ENCODE assay signal across 2 cellular contexts in genomic region chr21:42539342-42539741, GRCh38.
TF ChIP-seq lines count a peak whose summit lies in the region.

No MANE protein-coding gene starts in this region.

TF ChIP-seq in liver, 16 proteins besides CTCF, POLR2A, EP300 and RAD21:
- TF ChIP-seq HNF4A (conservative IDR thresholded peaks at IDR 0.05) (peak; percentile 30 to 53), FOXA1 (IDR thresholded peaks at IDR 0.05) (no peak), JUND (IDR thresholded peaks at IDR 0.05) (peak in 1 of 2 donors; percentile 9), EGR1 (IDR thresholded peaks at IDR 0.05; ENCODE audit: low read depth in 2 of 2) (peak in 1 of 2 donors; percentile 44), FOXA2 (IDR thresholded peaks at IDR 0.05) (peak; percentile 8), HNF4G (IDR thresholded peaks at IDR 0.05) (no peak), TAF1 (conservative IDR thresholded peaks at IDR 0.05) (no peak), ZBTB33 (IDR thresholded peaks at IDR 0.05) (no peak), YY1 (IDR thresholded peaks at IDR 0.05) (no peak), GABPA (IDR thresholded peaks at IDR 0.05 in 1 of 2, conservative IDR thresholded peaks at IDR 0.05 in 1 of 2) (peak in 1 of 2 donors; percentile 28), REST (IDR thresholded peaks at IDR 0.05) (peak; percentile 10), RXRA (IDR thresholded peaks at IDR 0.05) (peak in 1 of 2 donors; percentile 51), NR2F2 (IDR thresholded peaks at IDR 0.05) (no peak), SP1 (IDR thresholded peaks at IDR 0.05) (peak; percentile 19), MAX (IDR thresholded peaks at IDR 0.05) (no peak)
- TF ChIP-seq, protein P1, sequence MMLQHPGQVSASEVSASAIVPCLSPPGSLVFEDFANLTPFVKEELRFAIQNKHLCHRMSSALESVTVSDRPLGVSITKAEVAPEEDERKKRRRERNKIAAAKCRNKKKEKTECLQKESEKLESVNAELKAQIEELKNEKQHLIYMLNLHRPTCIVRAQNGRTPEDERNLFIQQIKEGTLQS (IDR thresholded peaks at IDR 0.05), result no peak

TF ChIP-seq in HepG2, 621 proteins besides CTCF, POLR2A, EP300 and RAD21:
- no peak for TF ChIP-seq ZSCAN20 (CRISPR knock-in tag; IDR thresholded peaks at IDR 0.05; ENCODE audit: borderline replicate concordance)
- no peak for TF ChIP-seq AKNA (CRISPR knock-in tag; IDR thresholded peaks at IDR 0.05; ENCODE audit: borderline replicate concordance)
- TF ChIP-seq ZNF510 (CRISPR knock-in tag; IDR thresholded peaks at IDR 0.05; ENCODE audit: low read depth), result no peak
- no peak for TF ChIP-seq ZFY (CRISPR knock-in tag; IDR thresholded peaks at IDR 0.05)
- no peak for TF ChIP-seq SIX4 (CRISPR knock-in tag; IDR thresholded peaks at IDR 0.05)
- no peak for TF ChIP-seq KAT7 (CRISPR knock-in tag; IDR thresholded peaks at IDR 0.05; ENCODE audit: borderline replicate concordance)
- no peak for TF ChIP-seq NR2F1 (CRISPR knock-in tag; IDR thresholded peaks at IDR 0.05)
- TF ChIP-seq, protein P2, sequence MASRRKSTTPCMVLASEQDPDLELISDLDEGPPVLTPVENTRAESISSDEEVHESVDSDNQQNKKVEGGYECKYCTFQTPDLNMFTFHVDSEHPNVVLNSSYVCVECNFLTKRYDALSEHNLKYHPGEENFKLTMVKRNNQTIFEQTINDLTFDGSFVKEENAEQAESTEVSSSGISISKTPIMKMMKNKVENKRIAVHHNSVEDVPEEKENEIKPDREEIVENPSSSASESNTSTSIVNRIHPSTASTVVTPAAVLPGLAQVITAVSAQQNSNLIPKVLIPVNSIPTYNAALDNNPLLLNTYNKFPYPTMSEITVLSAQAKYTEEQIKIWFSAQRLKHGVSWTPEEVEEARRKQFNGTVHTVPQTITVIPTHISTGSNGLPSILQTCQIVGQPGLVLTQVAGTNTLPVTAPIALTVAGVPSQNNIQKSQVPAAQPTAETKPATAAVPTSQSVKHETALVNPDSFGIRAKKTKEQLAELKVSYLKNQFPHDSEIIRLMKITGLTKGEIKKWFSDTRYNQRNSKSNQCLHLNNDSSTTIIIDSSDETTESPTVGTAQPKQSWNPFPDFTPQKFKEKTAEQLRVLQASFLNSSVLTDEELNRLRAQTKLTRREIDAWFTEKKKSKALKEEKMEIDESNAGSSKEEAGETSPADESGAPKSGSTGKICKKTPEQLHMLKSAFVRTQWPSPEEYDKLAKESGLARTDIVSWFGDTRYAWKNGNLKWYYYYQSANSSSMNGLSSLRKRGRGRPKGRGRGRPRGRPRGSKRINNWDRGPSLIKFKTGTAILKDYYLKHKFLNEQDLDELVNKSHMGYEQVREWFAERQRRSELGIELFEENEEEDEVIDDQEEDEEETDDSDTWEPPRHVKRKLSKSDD (CRISPR knock-in tag; IDR thresholded peaks at IDR 0.05; ENCODE audit: low read depth), result no peak
- TF ChIP-seq ZNF672 (CRISPR knock-in tag; IDR thresholded peaks at IDR 0.05), result no peak
- TF ChIP-seq ZNF382 (CRISPR knock-in tag; IDR thresholded peaks at IDR 0.05; ENCODE audit: borderline replicate concordance), result no peak
- TF ChIP-seq SMAD9 (CRISPR knock-in tag; IDR thresholded peaks at IDR 0.05), result no peak
- no peak for TF ChIP-seq MTA3 (CRISPR knock-in tag; IDR thresholded peaks at IDR 0.05)
- TF ChIP-seq NCOA2 (CRISPR knock-in tag; IDR thresholded peaks at IDR 0.05), result no peak
- TF ChIP-seq HOXD1 (CRISPR knock-in tag; IDR thresholded peaks at IDR 0.05), result no peak
TF ChIP-seq in HepG2: peak in this region for 0.
